Comparison of ENCODE assay signal across 38 cellular contexts in genomic region chr15:79479616-79480015, GRCh38.
"Had no signal": no experiment of that assay in that cellular context is flagged by ENCODE, and none has a peak within 500 bp of the region (broad histone marks: within the 10 kb centered on the region; RNA-seq: fewer than 3 reads in every experiment).

No MANE protein-coding gene starts in this region.

- H3K36me3 ChIP-seq: adrenal gland, ascending aorta, brain microvascular endothelial cell, breast epithelium, cardiac muscle cell had no signal

- H3K9me3 ChIP-seq: adrenal gland, ascending aorta, body of pancreas had no signal

- DNase-seq: activated effector memory CD4-positive, alpha-beta T cell treated with anti-CD3 and anti-CD28 coated beads, Interleukin-2, amount 50 U/mL, for 16 hours; activated effector memory CD4-positive, alpha-beta T cell treated with Interleukin-2 at 50 U/mL for 16 hours; activated gamma-delta T cell; activated gamma-delta T cell treated with Interleukin-2 at 50 U/mL for 16 hours; activated naive CD4-positive, alpha-beta T cell; activated naive CD4-positive, alpha-beta T cell treated with anti-CD3 and anti-CD28 coated beads for 36 hours; activated naive CD4-positive, alpha-beta T cell treated with anti-CD3 and anti-CD28 coated beads, Interleukin-2, amount 10 ng/mL, durations not matched to agents 7 days and 5 days; activated naive CD4-positive, alpha-beta T cell treated with anti-CD3 and anti-CD28 coated beads, Interleukin-2, amount 50 U/mL, for 16 hours; activated naive CD4-positive, alpha-beta T cell treated with Interleukin-2 at 50 U/mL for 16 hours; activated naive CD8-positive, alpha-beta T cell treated with anti-CD3 and anti-CD28 coated beads for 36 hours; activated naive CD8-positive, alpha-beta T cell treated with anti-CD3 and anti-CD28 coated beads, Interleukin-2, amount 10 ng/mL, durations not matched to agents 7 days and 5 days; activated T-cell treated with anti-CD3 and anti-CD28 coated beads, Interleukin-2, amount 50 U/mL, for 1 hour; activated T-cell treated with anti-CD3 and anti-CD28 coated beads, Interleukin-2, amount 50 U/mL, for 24 hours; activated T-cell treated with anti-CD3 and anti-CD28 coated beads, Interleukin-2, amount 50 U/mL, for 4 hours; activated T-cell treated with anti-CD3 and anti-CD28 coated beads, Interleukin-2, amount 50 U/mL, for 48 hours; activated T-cell treated with anti-CD3 and anti-CD28 coated beads, Interleukin-2, amount 50 U/mL, for 72 hours; adrenal gland; amniotic stem cell; amygdala; anterior cingulate cortex; aorta; body of pancreas; brain microvascular endothelial cell; caudate nucleus; central memory CD4-positive, alpha-beta T cell; cerebellar nuclear complex had no signal

- H3K4me3 ChIP-seq: adrenal gland, ascending aorta, body of pancreas, breast epithelium, cardiac muscle cell had no signal

- H3K27ac ChIP-seq: adrenal gland, ascending aorta, body of pancreas, brain microvascular endothelial cell, breast epithelium, cardiac muscle cell had no signal

- H3K4me1 ChIP-seq: adrenal gland, ascending aorta, body of pancreas, breast epithelium had no signal

- H3K4me3 Mint-ChIP-seq: activated naive CD4-positive, alpha-beta T cell treated with anti-CD3 and anti-CD28 coated beads for 36 hours; activated naive CD4-positive, alpha-beta T cell treated with anti-CD3 and anti-CD28 coated beads, Interleukin-2, amount 10 ng/mL, durations not matched to agents 7 days and 5 days; activated naive CD4-positive, alpha-beta T cell treated with anti-CD3 and anti-CD28 coated beads, Interleukin-2, amount 50 U/mL, for 24 hours; activated naive CD8-positive, alpha-beta T cell; activated naive CD8-positive, alpha-beta T cell treated with anti-CD3 and anti-CD28 coated beads for 36 hours; activated naive CD8-positive, alpha-beta T cell treated with anti-CD3 and anti-CD28 coated beads, Interleukin-2, amount 10 ng/mL, durations not matched to agents 7 days and 5 days; activated T-cell treated with anti-CD3 and anti-CD28 coated beads, Interleukin-2, amount 50 U/mL, for 24 hours; activated T-cell treated with anti-CD3 and anti-CD28 coated beads, Interleukin-2, amount 50 U/mL, for 4 hours; activated T-cell treated with anti-CD3 and anti-CD28 coated beads, Interleukin-2, amount 50 U/mL, for 72 hours; activated T-helper 1 cell treated with anti-CD3 and anti-CD28 coated beads, Interleukin-12 subunit alpha, Interleukin-12 subunit beta, Interleukin-2, Interleukin-4 antibody, amounts not matched to agents 30 ng/mL and 10 ng/mL and 1 ng/mL, durations not matched to agents 14 hours and 24 hours and 36 hours; activated T-helper 17 cell treated with anti-CD3 and anti-CD28 coated beads, Interleukin-2, amount 50 U/mL, for 72 hours; brain; central memory CD8-positive, alpha-beta T cell had no signal

- H3K27me3 Mint-ChIP-seq: activated naive CD8-positive, alpha-beta T cell; activated T-cell treated with anti-CD3 and anti-CD28 coated beads, Interleukin-2, amount 50 U/mL, for 24 hours; central memory CD8-positive, alpha-beta T cell had no signal

- H3K36me3 Mint-ChIP-seq: activated naive CD4-positive, alpha-beta T cell treated with anti-CD3 and anti-CD28 coated beads, Interleukin-2, amount 10 ng/mL, durations not matched to agents 7 days and 5 days; activated naive CD4-positive, alpha-beta T cell treated with anti-CD3 and anti-CD28 coated beads, Interleukin-2, amount 50 U/mL, for 24 hours; activated naive CD4-positive, alpha-beta T cell treated with anti-CD3 and anti-CD28 coated beads, Interleukin-2, amount 50 U/mL, for 72 hours; activated naive CD8-positive, alpha-beta T cell; activated naive CD8-positive, alpha-beta T cell treated with anti-CD3 and anti-CD28 coated beads, Interleukin-2, amount 10 ng/mL, durations not matched to agents 7 days and 5 days; brain had no signal

- H3K4me1 Mint-ChIP-seq: activated T-helper 17 cell treated with anti-CD3 and anti-CD28 coated beads, Interleukin-2, amount 50 U/mL, for 72 hours; brain; central memory CD8-positive, alpha-beta T cell had no signal

- FAIRE-seq: astrocyte had no signal

- ATAC-seq: activated naive CD4-positive, alpha-beta T cell treated with anti-CD3 and anti-CD28 coated beads, Interleukin-2, amount 50 U/mL, for 72 hours; activated T-cell treated with anti-CD3 and anti-CD28 coated beads, Interleukin-2, amount 50 U/mL, for 4 hours; activated T-cell treated with anti-CD3 and anti-CD28 coated beads, Interleukin-2, amount 50 U/mL, for 72 hours; activated T-helper 17 cell treated with anti-CD3 and anti-CD28 coated beads, Interleukin-2, amount 50 U/mL, for 72 hours; body of pancreas had no signal

- H3K27ac Mint-ChIP-seq: activated naive CD4-positive, alpha-beta T cell treated with anti-CD3 and anti-CD28 coated beads for 36 hours; activated naive CD4-positive, alpha-beta T cell treated with anti-CD3 and anti-CD28 coated beads, Interleukin-2, amount 10 ng/mL, durations not matched to agents 7 days and 5 days; activated naive CD4-positive, alpha-beta T cell treated with anti-CD3 and anti-CD28 coated beads, Interleukin-2, amount 50 U/mL, for 24 hours; activated naive CD4-positive, alpha-beta T cell treated with anti-CD3 and anti-CD28 coated beads, Interleukin-2, amount 50 U/mL, for 72 hours; activated naive CD8-positive, alpha-beta T cell; activated naive CD8-positive, alpha-beta T cell treated with anti-CD3 and anti-CD28 coated beads for 36 hours; activated naive CD8-positive, alpha-beta T cell treated with anti-CD3 and anti-CD28 coated beads, Interleukin-2, amount 10 ng/mL, durations not matched to agents 7 days and 5 days; activated T-cell treated with anti-CD3 and anti-CD28 coated beads, Interleukin-2, amount 50 U/mL, for 24 hours; activated T-cell treated with anti-CD3 and anti-CD28 coated beads, Interleukin-2, amount 50 U/mL, for 72 hours; activated T-helper 1 cell treated with anti-CD3 and anti-CD28 coated beads, Interleukin-12 subunit alpha, Interleukin-12 subunit beta, Interleukin-2, Interleukin-4 antibody, amounts not matched to agents 30 ng/mL and 10 ng/mL and 1 ng/mL, durations not matched to agents 14 hours and 24 hours and 36 hours; activated T-helper 17 cell treated with anti-CD3 and anti-CD28 coated beads, Interleukin-2, amount 50 U/mL, for 72 hours; activated T-helper 2 cell treated with anti-CD3 and anti-CD28 coated beads, Interferon-gamma antibody, Interleukin-2, Interleukin-4, amounts not matched to agents 10 μg/mL and 5 μg/mL and 100 μg/mL, durations not matched to agents 14 hours and 24 hours and 36 hours; brain had no signal

- H3K9me3 Mint-ChIP-seq: activated naive CD4-positive, alpha-beta T cell treated with anti-CD3 and anti-CD28 coated beads for 36 hours; activated naive CD4-positive, alpha-beta T cell treated with anti-CD3 and anti-CD28 coated beads, Interleukin-2, amount 10 ng/mL, durations not matched to agents 7 days and 5 days; activated naive CD4-positive, alpha-beta T cell treated with anti-CD3 and anti-CD28 coated beads, Interleukin-2, amount 50 U/mL, for 72 hours; activated naive CD8-positive, alpha-beta T cell treated with anti-CD3 and anti-CD28 coated beads, Interleukin-2, amount 10 ng/mL, durations not matched to agents 7 days and 5 days; activated T-cell treated with anti-CD3 and anti-CD28 coated beads, Interleukin-2, amount 50 U/mL, for 24 hours; activated T-cell treated with anti-CD3 and anti-CD28 coated beads, Interleukin-2, amount 50 U/mL, for 4 hours; activated T-cell treated with anti-CD3 and anti-CD28 coated beads, Interleukin-2, amount 50 U/mL, for 72 hours; activated T-helper 1 cell treated with anti-CD3 and anti-CD28 coated beads, Interleukin-12 subunit alpha, Interleukin-12 subunit beta, Interleukin-2, Interleukin-4 antibody, amounts not matched to agents 30 ng/mL and 10 ng/mL and 1 ng/mL, durations not matched to agents 14 hours and 24 hours and 36 hours; activated T-helper 17 cell treated with anti-CD3 and anti-CD28 coated beads, Interleukin-2, amount 50 U/mL, for 72 hours; activated T-helper 2 cell treated with anti-CD3 and anti-CD28 coated beads, Interferon-gamma antibody, Interleukin-2, Interleukin-4, amounts not matched to agents 10 μg/mL and 5 μg/mL and 100 μg/mL, durations not matched to agents 14 hours and 24 hours and 36 hours; central memory CD8-positive, alpha-beta T cell had no signal

- H3K27me3 ChIP-seq: adrenal gland, ascending aorta, body of pancreas, brain microvascular endothelial cell, breast epithelium, cardiac muscle cell had no signal
